Comparison of ENCODE assay signal across 8 cellular contexts in genomic region chr5:69491838-69492390, GRCh38. TPM values are rescaled to one million over a fixed set of nuclear protein-coding genes. Genes with fewer than 3 reads are reported as not detected.
DNase-seq lines count a peak whose midpoint lies in the region; ATAC-seq, FAIRE-seq and TF ChIP-seq lines count a peak whose summit lies in the region.

No MANE protein-coding gene starts in this region.

- H3K36me3 Mint-ChIP-seq in T-cell, result no peaks in the 10 kb centered on the region

- FAIRE-seq in GM12892 (lab: Jason Lieb, UNC) (peak; percentile 21), RCC 7860 (lab: Jason Lieb, UNC) (no peak)

- CTCF ChIA-PET in T-cell (lab: Charles Lee), result no interaction called here

- no peaks in the 10 kb centered on the region for H3K9me3 Mint-ChIP-seq in T-cell

- ATAC-seq in T-cell (replicated peaks in 1 of 4) (no peak), GM18867 (IDR thresholded peaks at IDR 0.05; ENCODE audit: unreplicated experiment) (no peak), GM18505 (IDR thresholded peaks at IDR 0.05; ENCODE audit: unreplicated experiment) (no peak)

- H3K4me1 Mint-ChIP-seq in T-cell, result peaks cover 0 to 17% (median 15%) of the 10 kb centered on the region in 3 donors

- H3K27ac Mint-ChIP-seq in T-cell, result no peak overlapping the region

- H3K4me3 Mint-ChIP-seq in T-cell, result peak overlapping the region; percentile 55 to 74 (median 66)

- peak overlapping the region; percentile 66 for H3K4me3 ChIP-seq in fibroblast of villous mesenchyme (ENCODE audit: low read depth, low read length)
- peak overlapping the region; percentile 55 for H3K4me3 ChIP-seq in skeletal muscle cell (ENCODE audit: low read depth, low read length)

- no peak for TF ChIP-seq CTCF in fibroblast of villous mesenchyme (IDR thresholded peaks at IDR 0.05; ENCODE audit: insufficient read depth, low read depth, low read length)

- peaks cover 48 to 57% of the 10 kb centered on the region in 2 donors for H3K27me3 Mint-ChIP-seq in T-cell

- POLR2A ChIA-PET in T-cell (lab: Charles Lee), result no interaction called here

- no peak for TF ChIP-seq POLR2A in GM12892 (IDR thresholded peaks at IDR 0.05; ENCODE audit: low read depth, low read length)
- TF ChIP-seq POLR2A in GM18505 (IDR thresholded peaks at IDR 0.05; ENCODE audit: borderline replicate concordance, extremely low read depth, insufficient read depth, insufficient read length), result no peak

- DNase-seq in GM12892 (ENCODE audit: insufficient read length) (no peak), T-cell (no peak), fibroblast of villous mesenchyme (ENCODE audit: low read depth) (no peak), skeletal muscle cell (ENCODE audit: low read depth) (no peak), RCC 7860 (ENCODE audit: low spot score) (no peak)
- DNase-seq in activated effector memory CD4-positive, alpha-beta T cell treated with Interleukin-2 at 50 U/mL for 16 hours, result no peak

RNA-seq across cellular contexts. Expression of gene OCLN, which starts 0.7 kb away (rescaled TPM):
- 7.7 TPM for polyA plus RNA-seq in GM12892 (2012; ENCODE audit: missing spikeins)
- 1 to 10 TPM; 1.1 to 9.0 (median 4.2) TPM for total RNA-seq in T-cell
- 0.43 and 0.64 TPM in 2 replicates for total RNA-seq in fibroblast of villous mesenchyme
